In the genomic region with DNA sequence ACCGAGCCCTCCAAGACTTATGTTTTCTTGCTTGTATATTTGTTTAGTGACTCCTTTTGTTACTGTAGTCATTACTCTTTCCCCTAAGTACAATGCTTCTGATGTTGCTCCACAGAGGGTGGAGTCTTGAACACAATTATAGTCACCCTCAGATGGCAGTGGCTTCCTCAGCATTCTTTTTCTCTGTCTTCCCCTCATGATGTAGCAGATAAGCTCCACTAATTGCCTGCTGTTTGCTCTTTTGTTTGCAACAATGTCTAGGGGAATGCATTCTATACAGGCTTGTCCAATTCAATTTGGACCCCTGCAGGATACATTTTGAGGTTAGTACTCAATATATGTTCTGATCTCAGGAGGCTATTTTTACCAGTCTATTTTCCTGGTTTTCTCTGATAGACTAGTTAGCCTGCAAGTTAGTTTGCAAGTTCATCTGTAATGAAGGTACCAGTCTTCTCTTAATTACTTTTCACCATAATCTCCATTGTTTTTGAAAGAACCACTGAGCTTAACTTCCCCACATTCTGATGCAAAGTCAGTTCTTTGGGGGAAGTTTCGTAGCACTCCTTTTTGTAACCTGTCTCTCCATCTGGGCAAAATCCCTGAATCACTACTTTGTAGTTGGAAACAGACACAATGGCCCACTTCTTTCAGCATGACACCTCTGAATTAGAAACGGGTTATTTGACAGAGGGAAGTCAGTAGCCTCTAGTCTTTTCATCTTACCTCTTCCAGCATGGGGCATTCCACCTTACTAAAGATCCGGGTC, we compare ENCODE assay signal across 30 cellular contexts.
"Had no signal": no experiment of that assay in that cellular context is flagged by ENCODE, and none has a peak within 500 bp of the region (broad histone marks: within the 10 kb centered on the region; RNA-seq: fewer than 3 reads in every experiment).

No MANE protein-coding gene starts in this region.

- H3K9me3 ChIP-seq: ascending aorta, colonic mucosa, lower lobe of right lung, mucosa of descending colon, neutrophil, thyroid gland, vagina had no signal

- H3K27me3 ChIP-seq: ascending aorta, cardiac muscle cell, colonic mucosa, neutrophil, thyroid gland, upper lobe of left lung, vagina had no signal

- ATAC-seq: activated CD8-positive, alpha-beta T cell treated with anti-CD3 and anti-CD28 coated beads for 36 hours; left lung; lower lobe of right lung; mucosa of descending colon; natural killer cell treated with Interleukin-12 subunit alpha and Interleukin-12 subunit beta and Interleukin-15 and Interleukin-18, amount 100 ng/mL, for 72 hours; stimulated activated naive B cell treated with anti-CD40 and anti-IgM and Interleukin-4, amounts not matched to agents 10 μg/mL and 1 μg/mL and 100 μg/mL, for 72 hours had no signal

- H3K4me1 Mint-ChIP-seq: activated B cell treated with CpG ODN at 0.5 μM for 24 hours; brain; stimulated activated naive B cell treated with anti-CD40 and anti-IgM and Interleukin-4, amounts not matched to agents 10 μg/mL and 1 μg/mL and 100 μg/mL, for 72 hours had no signal

- H3K4me2 ChIP-seq: smooth muscle cell had no signal

- H3K27ac ChIP-seq: ascending aorta, cardiac muscle cell, colonic mucosa, left lung, lower lobe of right lung, neutrophil, stomach, thyroid gland, upper lobe of left lung, vagina had no signal

- H3K27ac Mint-ChIP-seq: activated B cell treated with CpG ODN at 0.5 μM for 24 hours; activated CD8-positive, alpha-beta T cell treated with anti-CD3 and anti-CD28 coated beads for 36 hours; activated naive CD8-positive, alpha-beta T cell; activated T-helper 2 cell treated with anti-CD3 and anti-CD28 coated beads, Interferon-gamma antibody, Interleukin-2, Interleukin-4, amounts not matched to agents 10 μg/mL and 5 μg/mL and 100 μg/mL, durations not matched to agents 14 hours and 24 hours and 36 hours; natural killer cell treated with Interleukin-12 subunit alpha and Interleukin-12 subunit beta and Interleukin-15 and Interleukin-18, amount 100 ng/mL, for 72 hours; progenitor cell of endocrine pancreas; stimulated activated naive B cell treated with anti-CD40 and anti-IgM and Interleukin-4, amounts not matched to agents 10 μg/mL and 1 μg/mL and 100 μg/mL, for 72 hours had no signal

- H3K27me3 Mint-ChIP-seq: activated B cell treated with CpG ODN at 0.5 μM for 24 hours; activated CD8-positive, alpha-beta T cell treated with anti-CD3 and anti-CD28 coated beads for 36 hours; activated naive CD8-positive, alpha-beta T cell; natural killer cell treated with Interleukin-12 subunit alpha and Interleukin-12 subunit beta and Interleukin-15 and Interleukin-18, amount 100 ng/mL, for 72 hours; progenitor cell of endocrine pancreas; stimulated activated naive B cell treated with anti-CD40 and anti-IgM and Interleukin-4, amounts not matched to agents 10 μg/mL and 1 μg/mL and 100 μg/mL, for 72 hours had no signal

- H3K4me3 ChIP-seq: ascending aorta, cardiac muscle cell, colonic mucosa, left lung, lower lobe of right lung, mucosa of descending colon, smooth muscle cell, stomach, thyroid gland, upper lobe of left lung, vagina had no signal

- H3K4me1 ChIP-seq: ascending aorta, colonic mucosa, left lung, lower lobe of right lung, thyroid gland, vagina had no signal

- H3K36me3 ChIP-seq: ascending aorta, cardiac muscle cell, colonic mucosa, left lung, lower lobe of right lung, neutrophil, stomach, thyroid gland, upper lobe of left lung, vagina had no signal

- DNase-seq: activated B cell treated with CpG ODN at 0.5 μM for 24 hours; activated CD4-positive, alpha-beta T cell treated with anti-CD3 and anti-CD28 coated beads, Interleukin-2, amount 50 U/mL, for 1 hour; activated CD8-positive, alpha-beta T cell treated with anti-CD3 and anti-CD28 coated beads for 36 hours; activated naive CD4-positive, alpha-beta T cell treated with Interleukin-2 at 50 U/mL for 16 hours; activated T-cell treated with anti-CD3 and anti-CD28 coated beads, Interleukin-2, amount 50 U/mL, for 48 hours; cerebellar nuclear complex; colonic mucosa; effector memory CD4-positive, alpha-beta T cell; foreskin fibroblast; head of caudate nucleus; hippocampal formation; left lung; lower lobe of right lung; mucosa of descending colon; stimulated activated CD4-positive, alpha-beta T cell treated with anti-CD3 and anti-CD28 coated beads, Interleukin-1b, Interleukin-23, amount 100 ng/mL, for 48 hours; stimulated activated naive B cell treated with anti-CD40 and anti-IgM and Interleukin-4, amounts not matched to agents 10 μg/mL and 1 μg/mL and 100 μg/mL, for 72 hours; stomach; T-helper 2 cell; thyroid gland; upper lobe of left lung had no signal

- H3K4me3 Mint-ChIP-seq: activated B cell treated with CpG ODN at 0.5 μM for 24 hours; activated CD8-positive, alpha-beta T cell treated with anti-CD3 and anti-CD28 coated beads for 36 hours; activated naive CD8-positive, alpha-beta T cell; brain; natural killer cell treated with Interleukin-12 subunit alpha and Interleukin-12 subunit beta and Interleukin-15 and Interleukin-18, amount 100 ng/mL, for 72 hours; stimulated activated naive B cell treated with anti-CD40 and anti-IgM and Interleukin-4, amounts not matched to agents 10 μg/mL and 1 μg/mL and 100 μg/mL, for 72 hours had no signal

- H3K36me3 Mint-ChIP-seq: activated naive CD8-positive, alpha-beta T cell; brain; stimulated activated naive B cell treated with anti-CD40 and anti-IgM and Interleukin-4, amounts not matched to agents 10 μg/mL and 1 μg/mL and 100 μg/mL, for 72 hours had no signal
